In genomic region chr16:70392606-70393005, GRCh38 we compare ENCODE assay signal across 19 cellular contexts.
"Had no signal": no experiment of that assay in that cellular context is flagged by ENCODE, and none has a peak within 500 bp of the region (broad histone marks: within the 10 kb centered on the region; RNA-seq: fewer than 3 reads in every experiment).

No MANE protein-coding gene starts in this region.

- H3K4me1 ChIP-seq: body of pancreas had no signal

- H3K36me3 ChIP-seq: transverse colon had no signal

- H3K9me3 Mint-ChIP-seq: activated B cell treated with CpG ODN at 0.5 μM for 24 hours; activated CD4-positive, alpha-beta T cell treated with anti-CD3 and anti-CD28 coated beads, Interleukin-2, amount 10 ng/mL, durations not matched to agents 24 days and 14 days; naive B cell; stimulated activated naive B cell treated with anti-CD40 and anti-IgM and Interleukin-4, amounts not matched to agents 10 μg/mL and 1 μg/mL and 100 μg/mL, for 72 hours had no signal

- ATAC-seq: activated CD8-positive, alpha-beta T cell treated with anti-CD3 and anti-CD28 coated beads, Interleukin-2, amount 10 ng/mL, durations not matched to agents 7 days and 5 days; body of pancreas; stimulated activated naive B cell treated with anti-CD40 and anti-IgM and Interleukin-4, amounts not matched to agents 10 μg/mL and 1 μg/mL and 100 μg/mL, for 72 hours had no signal

- FAIRE-seq: endothelial cell of umbilical vein, frontal cortex, islet of Langerhans had no signal

- H3K4me3 Mint-ChIP-seq: activated B cell treated with CpG ODN at 0.5 μM for 24 hours; activated CD4-positive, alpha-beta T cell treated with anti-CD3 and anti-CD28 coated beads, Interleukin-2, amount 10 ng/mL, durations not matched to agents 24 days and 14 days; activated CD8-positive, alpha-beta T cell treated with anti-CD3 and anti-CD28 coated beads, Interleukin-2, amount 10 ng/mL, durations not matched to agents 7 days and 5 days; activated naive CD8-positive, alpha-beta T cell; naive B cell; stimulated activated naive B cell treated with anti-CD40 and anti-IgM and Interleukin-4, amounts not matched to agents 10 μg/mL and 1 μg/mL and 100 μg/mL, for 72 hours had no signal

- H3K27me3 ChIP-seq: body of pancreas, neutrophil, transverse colon had no signal

- H3K9me3 ChIP-seq: body of pancreas, neutrophil, transverse colon had no signal

- H3K27ac ChIP-seq: body of pancreas, coronary artery, neutrophil, transverse colon had no signal

- H3K4me3 ChIP-seq: body of pancreas, coronary artery, transverse colon had no signal

- H3K27ac Mint-ChIP-seq: activated B cell treated with CpG ODN at 0.5 μM for 24 hours; activated CD4-positive, alpha-beta T cell treated with anti-CD3 and anti-CD28 coated beads, Interleukin-2, amount 10 ng/mL, durations not matched to agents 24 days and 14 days; activated CD8-positive, alpha-beta T cell treated with anti-CD3 and anti-CD28 coated beads, Interleukin-2, amount 10 ng/mL, durations not matched to agents 7 days and 5 days; activated naive CD8-positive, alpha-beta T cell; naive B cell; stimulated activated naive B cell treated with anti-CD40 and anti-IgM and Interleukin-4, amounts not matched to agents 10 μg/mL and 1 μg/mL and 100 μg/mL, for 72 hours had no signal

- H3K27me3 Mint-ChIP-seq: activated B cell treated with CpG ODN at 0.5 μM for 24 hours; activated CD4-positive, alpha-beta T cell treated with anti-CD3 and anti-CD28 coated beads, Interleukin-2, amount 10 ng/mL, durations not matched to agents 24 days and 14 days; activated naive CD8-positive, alpha-beta T cell; naive B cell; stimulated activated naive B cell treated with anti-CD40 and anti-IgM and Interleukin-4, amounts not matched to agents 10 μg/mL and 1 μg/mL and 100 μg/mL, for 72 hours had no signal

- DNase-seq: activated B cell treated with CpG ODN at 0.5 μM for 24 hours; activated CD4-positive, alpha-beta T cell treated with anti-CD3 and anti-CD28 coated beads, Interleukin-2, amount 10 ng/mL, durations not matched to agents 24 days and 14 days; activated CD8-positive, alpha-beta memory T cell treated with anti-CD3 and anti-CD28 coated beads, Interleukin-2, amount 50 U/mL, for 4 hours; activated CD8-positive, alpha-beta T cell treated with anti-CD3 and anti-CD28 coated beads, Interleukin-2, amount 10 ng/mL, durations not matched to agents 7 days and 5 days; activated gamma-delta T cell treated with Interleukin-2 at 50 U/mL for 16 hours; central memory CD4-positive, alpha-beta T cell; effector CD4-positive, alpha-beta T cell; naive B cell; stimulated activated CD4-positive, alpha-beta T cell treated with anti-CD3 and anti-CD28 coated beads, Interleukin-2, amount 100 ng/mL, for 48 hours; stimulated activated naive B cell treated with anti-CD40 and anti-IgM and Interleukin-4, amounts not matched to agents 10 μg/mL and 1 μg/mL and 100 μg/mL, for 72 hours; T-helper 2 cell; transverse colon had no signal
